15 cellular contexts compared by ENCODE assay signal in genomic region chr5:176697929-176698520, GRCh38. TPM values are rescaled to one million over a fixed set of nuclear protein-coding genes. Genes with fewer than 3 reads are reported as not detected.
DNase-seq lines count a peak whose midpoint lies in the region; FAIRE-seq and TF ChIP-seq lines count a peak whose summit lies in the region.
"Had no signal": no experiment of that assay in that cellular context is flagged by ENCODE, and none has a peak within 500 bp of the region (broad histone marks: within the 10 kb centered on the region; RNA-seq: fewer than 3 reads in every experiment).

No MANE protein-coding gene starts in this region.

- no peak overlapping the region for H2AK5ac ChIP-seq in H1 (ENCODE audit: low read depth, low read length)

- no peaks in the 10 kb centered on the region for H3K9me3 ChIP-seq in H1 (ENCODE audit: insufficient read depth in 2 of 2, low read depth in 1 of 2, low read length in 1 of 2)
- no peaks in the 10 kb centered on the region for H3K9me3 ChIP-seq in testis

- no peak; a peak in 1 of 4 replicates for TF ChIP-seq RAD21 in H1 (IDR thresholded peaks at IDR 0.05 in 1 of 2, conservative IDR thresholded peaks at IDR 0.05 in 1 of 2; ENCODE audit: low read depth in 2 of 2, low read length in 2 of 2)

- no peak overlapping the region for H3K56ac ChIP-seq in H1 (replicated peaks; ENCODE audit: insufficient read length, low read depth, low read length)

- DNase-seq in D341Med (ENCODE audit: low spot score) (peak; percentile 62), NCI-H128 (lab: John Stamatoyannopoulos, UW; ENCODE audit: unreplicated experiment) (peak; percentile 42), NCI-H345 (lab: John Stamatoyannopoulos, UW) (peak; percentile 67), H1 (ENCODE audit: low read depth in 1 of 2, low spot score in 2 of 2) (no peak), testis (no peak), HT-29 (ENCODE audit: low spot score) (no peak)
- DNase-seq in activated T-cell treated with anti-CD3 and anti-CD28 coated beads, Interleukin-2, amount 50 U/mL, for 24 hours: no peak
- no peak for DNase-seq in activated CD8-positive, alpha-beta memory T cell treated with anti-CD3 and anti-CD28 coated beads, Interleukin-2, amount 50 U/mL, for 48 hours
- DNase-seq: activated CD8-positive, alpha-beta T cell treated with anti-CD3 and anti-CD28 coated beads for 36 hours; KG1; mammary epithelial cell; NCI-H1436 had no signal

- H3K4me2 ChIP-seq in H1 (ENCODE audit: insufficient read depth in 1 of 2, low read depth in 2 of 2, low read length in 2 of 2): peak overlapping the region; percentile 24 to 41

- no peaks in the 10 kb centered on the region for H3K36me3 Mint-ChIP-seq in activated T-cell treated with anti-CD3 and anti-CD28 coated beads, Interleukin-2, amount 50 U/mL, for 24 hours (ENCODE audit: low read depth)

- H4K91ac ChIP-seq in H1 (replicated peaks; ENCODE audit: insufficient read length, low read length): peak overlapping the region; percentile 70

- intact Hi-C loops in testis (cut with DNase I; ENCODE audit: low total_unique reads): no loop called here

- H3K14ac ChIP-seq in H1 (ENCODE audit: insufficient read length): no peak overlapping the region

- H4K20me1 ChIP-seq in H1 (replicated peaks in 1 of 2; ENCODE audit: control insufficient read depth in 1 of 2, insufficient read depth in 2 of 2, low read length in 2 of 2): no peaks in the 10 kb centered on the region

- H2BK120ac ChIP-seq in H1 (replicated peaks; ENCODE audit: low read depth, low read length): no peak overlapping the region

- no peaks in the 10 kb centered on the region; the same call in 1 of the 2 replicates for H3K23me2 ChIP-seq in H1 (ENCODE audit: low read depth, low read length)

- H3K27me3 ChIP-seq in H1 (replicated peaks in 1 of 4; ENCODE audit: control insufficient read depth in 3 of 4, extremely low read depth in 1 of 4, insufficient read depth in 3 of 4, low read length in 3 of 4): peaks cover 0 to 3% (median under 1%) of the 10 kb centered on the region in 4 experiments; a peak in 4 of 7 replicates
- H3K27me3 ChIP-seq in testis: no peaks in the 10 kb centered on the region

- H3K27ac Mint-ChIP-seq in activated T-cell treated with anti-CD3 and anti-CD28 coated beads, Interleukin-2, amount 50 U/mL, for 24 hours: no peak overlapping the region
- H3K27ac Mint-ChIP-seq: activated CD8-positive, alpha-beta T cell treated with anti-CD3 and anti-CD28 coated beads for 36 hours; activated T-helper 17 cell treated with anti-CD3 and anti-CD28 coated beads, Interleukin-2, amount 50 U/mL, for 72 hours had no signal

- no peaks in the 10 kb centered on the region for H3K36me3 ChIP-seq in H1 (ENCODE audit: control insufficient read depth in 2 of 4, insufficient read depth in 4 of 4, low read length in 3 of 4)
- H3K36me3 ChIP-seq in testis (ENCODE audit: low read depth, missing control alignments): no peaks in the 10 kb centered on the region

- H3K4me3 ChIP-seq in H1 (ENCODE audit: extremely low read depth in 1 of 4, insufficient read depth in 2 of 4, low read depth in 3 of 4, low read length in 4 of 4) (peak overlapping the region in 2 of 4 experiments; percentile 11 to 21; a peak in 3 of 8 replicates), testis (no peak overlapping the region)

- H3K79me1 ChIP-seq in H1 (ENCODE audit: low read depth, low read length): no peaks in the 10 kb centered on the region

- no peak overlapping the region for H3K9ac ChIP-seq in H1 (replicated peaks in 1 of 4; ENCODE audit: extremely low read depth in 1 of 4, low read depth in 3 of 4, low read length in 3 of 4)

- H3K79me2 ChIP-seq in H1 (ENCODE audit: control insufficient read depth in 1 of 2, insufficient read depth in 2 of 2, low read length in 2 of 2): no peaks in the 10 kb centered on the region

- peaks cover 13 to 40% (median 28%) of the 10 kb centered on the region in 4 experiments for H3K4me1 ChIP-seq in H1 (replicated peaks in 1 of 4; ENCODE audit: control insufficient read depth in 3 of 4, insufficient read depth in 4 of 4, low read length in 3 of 4)
- no peaks in the 10 kb centered on the region for H3K4me1 ChIP-seq in testis

- peak overlapping the region; percentile 60; the same call in 1 of the 2 replicates for H2BK12ac ChIP-seq in H1 (ENCODE audit: low read depth, low read length)

- WGBS in H1 (ENCODE audit: extremely low coverage in 1 of 2, insufficient coverage in 1 of 2, insufficient read length in 1 of 2, insufficient replicate concordance in 2 of 2, low coverage in 1 of 2, low lambda C conversion rate in 2 of 2, missing lambda C conversion rate in 1 of 2), 2 experiments: 50% methylated on average over 10 of the region's 10 CpGs; no CpG with 5 or more reads in 1 of the 2 experiments
- 48 to 77% methylated on average over 9 to 10 of the region's 10 CpGs for WGBS in testis, 2 donors

- H3K27ac ChIP-seq in H1 (ENCODE audit: low read depth, low read length): no peak overlapping the region
- no peak overlapping the region for H3K27ac ChIP-seq in testis
- H3K27ac ChIP-seq: HL-60 had no signal

- no peak for TF ChIP-seq CTCF in H1 (IDR thresholded peaks at IDR 0.05; ENCODE audit: control extremely low read depth in 1 of 3, insufficient read depth in 1 of 3, low read depth in 1 of 3, low read length in 3 of 3)
- no peak for TF ChIP-seq CTCF in testis (IDR thresholded peaks at IDR 0.05)

- H3K27me3 Mint-ChIP-seq in activated T-cell treated with anti-CD3 and anti-CD28 coated beads, Interleukin-2, amount 50 U/mL, for 24 hours: peaks cover 79% of the 10 kb centered on the region

- no peaks in the 10 kb centered on the region for H3K4me1 Mint-ChIP-seq in activated T-cell treated with anti-CD3 and anti-CD28 coated beads, Interleukin-2, amount 50 U/mL, for 24 hours (ENCODE audit: low read depth)

- peak overlapping the region; percentile 64; the same call in 1 of the 2 replicates for H4K8ac ChIP-seq in H1 (ENCODE audit: extremely low read depth, insufficient read depth, low read length)

- H3K4me3 Mint-ChIP-seq in activated T-cell treated with anti-CD3 and anti-CD28 coated beads, Interleukin-2, amount 50 U/mL, for 24 hours: no peak overlapping the region
- H3K4me3 Mint-ChIP-seq: activated CD8-positive, alpha-beta T cell treated with anti-CD3 and anti-CD28 coated beads for 36 hours; activated T-helper 17 cell treated with anti-CD3 and anti-CD28 coated beads, Interleukin-2, amount 50 U/mL, for 72 hours had no signal

- FAIRE-seq in H1 (lab: Jason Lieb, UNC): peak; percentile 68
- FAIRE-seq: endothelial cell of umbilical vein had no signal

- no peak overlapping the region for H2AFZ ChIP-seq in H1 (ENCODE audit: low read length)

- peak overlapping the region; percentile 2 for H4K5ac ChIP-seq in H1 (ENCODE audit: insufficient read length, low read depth, low read length)

- peak overlapping the region; percentile 55 for H3K18ac ChIP-seq in H1 (ENCODE audit: extremely low read depth, low read length)

- POLR2A ChIA-PET in H1 (lab: Charles Lee; ENCODE audit: partially characterized antibody): interaction anchor here (0.7 to 2.2 kb wide), 4 partner anchors 10 to 203 kb away, joined by 3 to 14 read pairs (median 3); no protein-coding TSS in a partner anchor

- CTCF ChIA-PET in H1 (lab: Charles Lee; ENCODE audit: partially characterized antibody): interaction anchor here (0.7 to 32.2 kb wide), 22 partner anchors 8 to 222 kb away, joined by 3 to 859 read pairs (median 6); partner anchors contain the start of gene HK3

- H3K4ac ChIP-seq in H1 (replicated peaks; ENCODE audit: insufficient read length, low read depth, low read length): no peak overlapping the region

- no peak overlapping the region for H3K23ac ChIP-seq in H1 (ENCODE audit: insufficient read length)

- H3K9me3 Mint-ChIP-seq in activated T-cell treated with anti-CD3 and anti-CD28 coated beads, Interleukin-2, amount 50 U/mL, for 24 hours: no peaks in the 10 kb centered on the region
- H3K9me3 Mint-ChIP-seq: activated CD8-positive, alpha-beta T cell treated with anti-CD3 and anti-CD28 coated beads for 36 hours; activated T-helper 17 cell treated with anti-CD3 and anti-CD28 coated beads, Interleukin-2, amount 50 U/mL, for 72 hours had no signal

- no peak for TF ChIP-seq EP300 in H1 (IDR thresholded peaks at IDR 0.05; ENCODE audit: borderline replicate concordance in 1 of 2, low read depth in 2 of 2, low read length in 2 of 2)

- H2BK5ac ChIP-seq in H1 (ENCODE audit: low read depth, low read length): peak overlapping the region; percentile 76

- no peak overlapping the region for H2BK15ac ChIP-seq in H1 (ENCODE audit: low read length)

- peak overlapping the region; percentile 55 for H2BK20ac ChIP-seq in H1 (ENCODE audit: low read length)

- no peak for TF ChIP-seq POLR2A in H1 (IDR thresholded peaks at IDR 0.05; ENCODE audit: control extremely low read depth in 1 of 2, low read depth in 2 of 2, low read length in 2 of 2)
- no peak for TF ChIP-seq POLR2A in testis (IDR thresholded peaks at IDR 0.05)

TF ChIP-seq in H1, 55 proteins besides CTCF, POLR2A, EP300 and RAD21 (continues in another document):
- TF ChIP-seq TBP (IDR thresholded peaks at IDR 0.05; ENCODE audit: low read depth, low read length): peak; percentile 15; the same call in 1 of the 2 replicates
- TF ChIP-seq KDM1A (IDR thresholded peaks at IDR 0.05; ENCODE audit: borderline replicate concordance, low read length): no peak
- no peak for TF ChIP-seq JUN (IDR thresholded peaks at IDR 0.05; ENCODE audit: low read depth, low read length)
- TF ChIP-seq CHD1 (IDR thresholded peaks at IDR 0.05; ENCODE audit: low read depth, low read length): no peak
- 0 out of 4 replicates have a peak, but pooled peaks of 1 of the 2 experiments have one; percentile 56 for TF ChIP-seq SIN3A (conservative IDR thresholded peaks at IDR 0.05 in 1 of 2, IDR thresholded peaks at IDR 0.05 in 1 of 2; ENCODE audit: low read depth in 1 of 2, low read length in 2 of 2)
- no peak for TF ChIP-seq CEBPB (IDR thresholded peaks at IDR 0.05; ENCODE audit: low read depth, low read length)
- TF ChIP-seq BCL11A (IDR thresholded peaks at IDR 0.05; ENCODE audit: low read depth in 2 of 2, low read length in 2 of 2): no peak
- TF ChIP-seq TAF7 (optimal IDR thresholded peaks at IDR 0.05; ENCODE audit: borderline replicate concordance, low read depth, low read length): no peak
- no peak for TF ChIP-seq NANOG (IDR thresholded peaks at IDR 0.05; ENCODE audit: insufficient read depth, low read depth, low read length, poor library complexity, severe bottlenecking)

RNA-seq across cellular contexts. Expression of gene TSPAN17, which starts 50.7 kb away (rescaled TPM):
- total RNA-seq in H1 (2021; fragmentation: NEBNext Ultra II Directional; extraction: Animal tissue kit (Norgen Biotek cat#: 25700)): 53.7 and 54.7 TPM in 2 replicates
- polyA plus RNA-seq in H1 (2011; rRNA removed) (41.5 and 54.8 TPM in 2 replicates), testis (ENCODE audit: insufficient read depth, low read depth, low replicate concordance) (57.0 TPM)
- 55.9 TPM for polyA plus RNA-seq in H1 (2011; cell fraction: cytosol; rRNA removed)
- 75.9 TPM for polyA plus RNA-seq in H1 (2011; cell fraction: nucleus; rRNA removed)
- 34.3 to 51.2 TPM (median 49.7 TPM) in 4 replicates for polyA plus RNA-seq in H1 (2012, experiment 1 of 2)
- polyA plus RNA-seq in H1 (2012, experiment 2 of 2): 65.9 TPM
- 29.8 TPM for polyA plus RNA-seq in H1 (2013, experiment 1 of 2)
- 33.1 TPM for polyA plus RNA-seq in H1 (2013, experiment 2 of 2)
- polyA minus RNA-seq in H1 (2011; rRNA and poly(A)+ RNA removed): 50.7 and 74.4 TPM in 2 replicates
- 32.1 TPM for polyA minus RNA-seq in H1 (2011; cell fraction: cytosol; rRNA and poly(A)+ RNA removed)
- polyA minus RNA-seq in H1 (2011; cell fraction: nucleus; rRNA and poly(A)+ RNA removed): 29.1 TPM
- 10 to 100 TPM; 31.7 to 51.7 TPM for total RNA-seq in testis
- total RNA-seq in HT-29 (2014; rRNA removed; shearing (Covaris generic)): 25.6 and 34.2 TPM in 2 replicates

Comparison
In these comparisons a context has a peak if more than half of its experiments do, and no peak if none do; other contexts are left out.
1. DNase-seq: peak in D341Med (single experiment), NCI-H128 (single experiment) and NCI-H345 (single experiment); none in H1 (0 of 2), activated T-cell treated with anti-CD3 and anti-CD28 coated beads, Interleukin-2, amount 50 U/mL, for 24 hours (single experiment), activated CD8-positive, alpha-beta memory T cell treated with anti-CD3 and anti-CD28 coated beads, Interleukin-2, amount 50 U/mL, for 48 hours (single experiment), testis (single experiment) and HT-29 (single experiment).